Comparison of ENCODE assay signal across 7 cellular contexts in genomic region chr1:243783714-243784113, GRCh38.
"Had no signal": no experiment of that assay in that cellular context is flagged by ENCODE, and none has a peak within 500 bp of the region (broad histone marks: within the 10 kb centered on the region; RNA-seq: fewer than 3 reads in every experiment).

No MANE protein-coding gene starts in this region.

- ATAC-seq: HCT116, K562 had no signal

- DNase-seq: GM23248, GOT3, H7, IMR-90 had no signal

- FAIRE-seq: HTR-8/SVneo, K562 had no signal
